Comparison of ENCODE assay signal across 30 cellular contexts in the genomic region with DNA sequence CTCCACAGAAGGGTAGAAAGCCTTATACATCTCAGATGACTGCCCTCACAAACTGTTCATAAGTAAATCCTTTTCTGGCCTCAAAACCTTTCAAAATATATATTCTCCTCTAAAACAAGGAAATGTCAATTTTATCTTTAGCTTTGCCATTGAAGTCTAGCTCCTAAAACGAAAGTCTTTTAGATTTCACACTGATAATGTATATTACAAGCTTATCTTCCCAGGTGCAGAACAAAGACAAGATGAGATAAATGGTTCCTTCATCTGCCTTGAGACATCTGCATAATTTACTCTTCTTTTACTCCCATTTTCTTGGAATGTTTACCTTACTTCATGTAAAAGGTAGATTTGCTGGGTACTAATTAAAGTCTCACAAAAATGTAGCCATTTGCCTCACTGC.
"Had no signal": no experiment of that assay in that cellular context is flagged by ENCODE, and none has a peak within 500 bp of the region (broad histone marks: within the 10 kb centered on the region; RNA-seq: fewer than 3 reads in every experiment).

No MANE protein-coding gene starts in this region.

- H3K4me1 Mint-ChIP-seq: natural killer cell; nephron; neural progenitor cell; stimulated activated memory B cell treated with anti-CD40 and anti-IgM and Interleukin-4, amounts not matched to agents 10 μg/mL and 1 μg/mL and 100 μg/mL, for 72 hours; stimulated activated naive CD8-positive, alpha-beta T cell treated with anti-CD3 and anti-CD28 coated beads, Interleukin-15, amount 100 ng/mL, for 72 hours had no signal

- H3K4me3 ChIP-seq: neural progenitor cell, ovary, psoas muscle, right lobe of liver, sigmoid colon, spleen, suprapubic skin, testis, tibial artery, upper lobe of left lung, vagina had no signal

- H3K4me3 Mint-ChIP-seq: natural killer cell; nephron; neural progenitor cell; stimulated activated memory B cell treated with anti-CD40 and anti-IgM and Interleukin-4, amounts not matched to agents 10 μg/mL and 1 μg/mL and 100 μg/mL, for 72 hours; stimulated activated naive CD8-positive, alpha-beta T cell treated with anti-CD3 and anti-CD28 coated beads, Interleukin-15, amount 100 ng/mL, for 72 hours had no signal

- H3K36me3 Mint-ChIP-seq: neural progenitor cell; stimulated activated memory B cell treated with anti-CD40 and anti-IgM and Interleukin-4, amounts not matched to agents 10 μg/mL and 1 μg/mL and 100 μg/mL, for 72 hours had no signal

- H3K9ac ChIP-seq: neural progenitor cell, parathyroid adenoma had no signal

- DNase-seq: natural killer cell; occipital lobe; ovary; posterior cingulate gyrus; psoas muscle; right cardiac atrium; right lobe of liver; sigmoid colon; small intestine; spleen; stimulated activated CD4-positive, alpha-beta T cell treated with anti-CD3 and anti-CD28 coated beads, Interleukin-12 subunit alpha, Interleukin-12 subunit beta, amount 100 ng/mL, for 4 hours; stimulated activated CD4-positive, alpha-beta T cell treated with anti-CD3 and anti-CD28 coated beads, Interleukin-1b, Interleukin-23, amount 100 ng/mL, for 48 hours; stimulated activated CD4-positive, alpha-beta T cell treated with anti-CD3 and anti-CD28 coated beads, Interleukin-4, amount 100 ng/mL, for 1 hour; stimulated activated CD4-positive, alpha-beta T cell treated with anti-CD3 and anti-CD28 coated beads, Interleukin-4, amount 100 ng/mL, for 4 hours; stimulated activated CD8-positive, alpha-beta memory T cell treated with anti-CD3 and anti-CD28 coated beads, Interleukin-4, amount 100 ng/mL, for 48 hours; stimulated activated naive CD4-positive, alpha-beta T cell; stimulated activated naive CD8-positive, alpha-beta T cell treated with anti-CD3 and anti-CD28 coated beads, Interleukin-15, amount 100 ng/mL, for 72 hours; stimulated activated naive CD8-positive, alpha-beta T cell treated with anti-CD3 and anti-CD28 coated beads, Interleukin-15, Interleukin-2, amounts not matched to agents 100 U/mL and 50 U/mL, for 24 hours; substantia nigra; testis; tibial artery; upper lobe of left lung had no signal

- H3K9me3 Mint-ChIP-seq: nephron; neural progenitor cell; stimulated activated memory B cell treated with anti-CD40 and anti-IgM and Interleukin-4, amounts not matched to agents 10 μg/mL and 1 μg/mL and 100 μg/mL, for 72 hours had no signal

- H3K79me2 ChIP-seq: parathyroid adenoma had no signal

- H3K4me1 ChIP-seq: neural progenitor cell, parathyroid adenoma, psoas muscle, right lobe of liver, sigmoid colon, spleen, suprapubic skin, testis, tibial artery, upper lobe of left lung, vagina had no signal

- H3K27me3 Mint-ChIP-seq: progenitor cell of endocrine pancreas; stimulated activated memory B cell treated with anti-CD40 and anti-IgM and Interleukin-4, amounts not matched to agents 10 μg/mL and 1 μg/mL and 100 μg/mL, for 72 hours; stimulated activated naive CD8-positive, alpha-beta T cell treated with anti-CD3 and anti-CD28 coated beads, Interleukin-15, amount 100 ng/mL, for 72 hours had no signal

- H3K27me3 ChIP-seq: neural progenitor cell, ovary, right lobe of liver, sigmoid colon, spleen, suprapubic skin, testis, tibial artery, upper lobe of left lung, vagina had no signal

- ATAC-seq: natural killer cell; psoas muscle; right cardiac atrium; right lobe of liver; stimulated activated memory B cell treated with anti-CD40 and anti-IgM and Interleukin-4, amounts not matched to agents 10 μg/mL and 1 μg/mL and 100 μg/mL, for 72 hours; stimulated activated naive CD8-positive, alpha-beta T cell treated with anti-CD3 and anti-CD28 coated beads, Interleukin-15, amount 100 ng/mL, for 72 hours; stimulated activated naive CD8-positive, alpha-beta T cell treated with anti-CD3 and anti-CD28 coated beads, Interleukin-15, Interleukin-2, amounts not matched to agents 100 U/mL and 50 U/mL, for 24 hours had no signal

- H3K36me3 ChIP-seq: neural progenitor cell, ovary, right lobe of liver, sigmoid colon, spleen, suprapubic skin, tibial artery, upper lobe of left lung, vagina had no signal

- H3K9me3 ChIP-seq: ovary, psoas muscle, right lobe of liver, sigmoid colon, suprapubic skin, testis, tibial artery, vagina had no signal

- H3K27ac Mint-ChIP-seq: natural killer cell; nephron; neural progenitor cell; stimulated activated memory B cell treated with anti-CD40 and anti-IgM and Interleukin-4, amounts not matched to agents 10 μg/mL and 1 μg/mL and 100 μg/mL, for 72 hours; stimulated activated naive CD8-positive, alpha-beta T cell treated with anti-CD3 and anti-CD28 coated beads, Interleukin-15, amount 100 ng/mL, for 72 hours had no signal

- H2AFZ ChIP-seq: neural progenitor cell, parathyroid adenoma had no signal

- H3K4me2 ChIP-seq: neural progenitor cell had no signal

- H3K27ac ChIP-seq: neural progenitor cell, ovary, parathyroid adenoma, psoas muscle, right lobe of liver, sigmoid colon, spleen, suprapubic skin, testis, tibial artery, upper lobe of left lung, vagina had no signal

- FAIRE-seq: small intestine, urothelium cell line had no signal
